10 cellular contexts compared by ENCODE assay signal in the genomic region with DNA sequence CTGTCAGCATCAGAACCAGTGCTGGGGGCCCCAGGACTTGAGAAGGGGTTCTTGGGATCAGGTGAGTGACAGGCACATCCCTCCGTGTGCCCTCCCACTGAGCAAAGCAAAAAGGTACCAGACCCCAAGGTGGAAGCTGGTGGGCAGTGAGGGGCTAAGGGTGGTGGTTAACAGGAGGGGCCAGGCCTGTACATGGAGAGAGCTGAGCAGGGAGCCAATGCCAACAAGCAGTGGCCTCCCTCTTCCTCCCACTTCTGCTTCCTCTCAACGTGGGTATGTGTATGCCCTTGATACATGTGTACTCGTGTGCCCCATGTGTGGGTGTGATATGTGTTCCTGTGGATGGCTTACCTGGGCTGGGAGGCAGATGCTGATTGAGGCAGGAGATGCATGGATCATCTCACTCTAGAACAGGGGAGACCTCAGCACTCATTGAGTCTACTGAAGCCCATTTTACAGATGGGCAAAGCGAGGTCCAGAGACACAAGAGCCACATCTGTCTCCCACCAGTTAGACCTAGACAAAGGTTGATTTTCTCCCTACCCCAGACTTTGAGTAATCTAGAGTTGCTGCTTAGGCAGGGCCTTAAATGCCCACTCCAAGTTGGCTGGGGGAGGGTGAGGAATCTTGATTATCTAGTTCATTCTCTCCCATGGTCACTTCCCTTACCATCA. TPM values are rescaled to one million over a fixed set of nuclear protein-coding genes. Genes with fewer than 3 reads are reported as not detected.
DNase-seq lines count a peak whose midpoint lies in the region; ATAC-seq, FAIRE-seq and TF ChIP-seq lines count a peak whose summit lies in the region.
"Had no signal": no experiment of that assay in that cellular context is flagged by ENCODE, and none has a peak within 500 bp of the region (broad histone marks: within the 10 kb centered on the region; RNA-seq: fewer than 3 reads in every experiment).

No MANE protein-coding gene starts in this region.

- intact Hi-C loops in K562 (cut with micrococcal nuclease) = loop anchor here (5.0 kb wide), 1 partner anchor 329 kb away; no protein-coding TSS in a partner anchor
- intact Hi-C loops in tibial artery (cut with DNase I; ENCODE audit: low total_unique reads) = loop anchor here (5.0 kb wide), 2 partner anchors 44 to 249 kb away; no protein-coding TSS in a partner anchor

- H3K79me1 ChIP-seq in mesendoderm (ENCODE audit: low read length) = no peaks in the 10 kb centered on the region

- H4K8ac ChIP-seq in mesendoderm (ENCODE audit: low read depth, low read length) = no peak overlapping the region

- no peaks in the 10 kb centered on the region for H3K36me3 ChIP-seq in K562 (ENCODE audit: control insufficient read depth, insufficient read depth, low read length)
- no peaks in the 10 kb centered on the region for H3K36me3 ChIP-seq in mesendoderm (ENCODE audit: control insufficient read depth, insufficient read depth, low read length)
- H3K36me3 ChIP-seq in tibial artery = no peaks in the 10 kb centered on the region
- H3K36me3 ChIP-seq: neutrophil had no signal

- H2BK15ac ChIP-seq in mesendoderm (replicated peaks; ENCODE audit: low read depth) = no peak overlapping the region

- no peak for ATAC-seq in K562
- ATAC-seq in GM18502 (IDR thresholded peaks at IDR 0.05; ENCODE audit: poor library complexity, unreplicated experiment) = no peak

- H3K23ac ChIP-seq in mesendoderm (ENCODE audit: low read length) = peak overlapping the region; percentile 80

- peaks cover 26% of the 10 kb centered on the region for H4K20me1 ChIP-seq in K562 (replicated peaks; ENCODE audit: control insufficient read depth, insufficient read depth, low read length)

- FAIRE-seq in K562 (lab: Jason Lieb, UNC) = no peak
- FAIRE-seq: endometrium had no signal

- H3K9me1 ChIP-seq in K562 (ENCODE audit: control insufficient read depth, insufficient read depth, low read length) = no peaks in the 10 kb centered on the region

- no peak for TF ChIP-seq EP300 in K562 (IDR thresholded peaks at IDR 0.05; ENCODE audit: low read length)

- no peak for TF ChIP-seq CTCF in K562 (IDR thresholded peaks at IDR 0.05 in 2 of 3, conservative IDR thresholded peaks at IDR 0.05 in 1 of 3; ENCODE audit: insufficient read depth in 2 of 3, low read depth in 1 of 3, low read length in 3 of 3)
- TF ChIP-seq CTCF in tibial artery (IDR thresholded peaks at IDR 0.05) = no peak
- TF ChIP-seq CTCF in GM20000 (IDR thresholded peaks at IDR 0.05; ENCODE audit: extremely low read depth, missing control alignments) = no peak

- no peak overlapping the region for H3K4me3 ChIP-seq in K562
- H3K4me3 ChIP-seq in mesendoderm (ENCODE audit: low read length) = no peak overlapping the region
- peak overlapping the region; percentile 51 to 68 for H3K4me3 ChIP-seq in tibial artery

- no peaks in the 10 kb centered on the region for H3K9me3 Mint-ChIP-seq in activated T-cell treated with anti-CD3 and anti-CD28 coated beads, Interleukin-2, amount 50 U/mL, for 24 hours

- H3K9me3 ChIP-seq in K562 (replicated peaks; ENCODE audit: control insufficient read depth, insufficient read depth, low read depth, low read length) (no peaks in the 10 kb centered on the region), tibial artery (no peaks in the 10 kb centered on the region)
- H3K9me3 ChIP-seq: neutrophil had no signal

- H3K27ac ChIP-seq in K562 (ENCODE audit: extremely low read depth, low read depth, low read length) (no peak overlapping the region), mesendoderm (ENCODE audit: low read depth, low read length) (no peak overlapping the region), tibial artery (peak overlapping the region; percentile 59 to 79)
- H3K27ac ChIP-seq: neutrophil had no signal

- no peak overlapping the region for H3K4ac ChIP-seq in mesendoderm (ENCODE audit: low read depth, low read length)

- peak overlapping the region; percentile 51 for H3K27ac Mint-ChIP-seq in activated T-cell treated with anti-CD3 and anti-CD28 coated beads, Interleukin-2, amount 50 U/mL, for 24 hours

- H2AK5ac ChIP-seq in mesendoderm (ENCODE audit: low read length) = peak overlapping the region; percentile 18

- H3K9ac ChIP-seq in K562 (ENCODE audit: insufficient read depth in 1 of 2, low read depth in 2 of 2, low read length in 2 of 2) = peak overlapping the region in 1 of 2 experiments; percentile 86; a peak in 2 of 4 replicates
- H3K9ac ChIP-seq in mesendoderm (ENCODE audit: low read length) = peak overlapping the region; percentile 64

- BruUV-seq in K562 (replicated peaks; lab: Mats Ljungman, UMichigan) = no TSS peak

- H4K5ac ChIP-seq in mesendoderm (ENCODE audit: low read length) = no peak overlapping the region

- H2AFZ ChIP-seq in K562 (ENCODE audit: low read depth, low read length) = no peak overlapping the region

- in situ Hi-C loops in K562 (cut with MboI) = no loop called here

- 7% methylated on average over 4 of the region's 4 CpGs for WGBS in K562 (ENCODE audit: insufficient coverage, low coverage, missing lambda C conversion rate)
- WGBS in mesendoderm (ENCODE audit: extremely low coverage, insufficient coverage, low lambda C conversion rate) = no CpG with 5 or more reads among the region's 4 CpGs

- H3K56ac ChIP-seq in mesendoderm (ENCODE audit: low read length) = peak overlapping the region; percentile 88

- H3K79me2 ChIP-seq in K562 (ENCODE audit: control insufficient read depth, insufficient read depth, low read length) (no peaks in the 10 kb centered on the region), mesendoderm (ENCODE audit: control insufficient read depth, insufficient read depth, low read length) (no peaks in the 10 kb centered on the region)

- no peak overlapping the region for H3K18ac ChIP-seq in mesendoderm (ENCODE audit: low read length)

- peak; percentile 38 for DNase-seq in activated T-cell treated with anti-CD3 and anti-CD28 coated beads, Interleukin-2, amount 50 U/mL, for 24 hours
- no peak for DNase-seq in activated T-cell treated with anti-CD3 and anti-CD28 coated beads for 4 hours
- DNase-seq in K562 (ENCODE audit: extremely low read depth in 1 of 4, low spot score in 3 of 4) = no peak
- DNase-seq in mesendoderm = no peak
- DNase-seq in tibial artery = peak in 1 of 2 donors; percentile 19
- no peak for DNase-seq in germinal center (ENCODE audit: low spot score)
- no peak for DNase-seq in GM20000 (ENCODE audit: low spot score)

- no peak for TF ChIP-seq POLR2A in K562 (conservative IDR thresholded peaks at IDR 0.05)

- H2BK120ac ChIP-seq in mesendoderm (ENCODE audit: low read depth, low read length) = no peak overlapping the region

- H3K4me3 Mint-ChIP-seq in activated T-cell treated with anti-CD3 and anti-CD28 coated beads, Interleukin-2, amount 50 U/mL, for 24 hours = peak overlapping the region; percentile 71

- peak overlapping the region; percentile 46; the same call in 1 of the 2 replicates for H3K4me2 ChIP-seq in K562 (ENCODE audit: insufficient read depth, low read length)
- peak overlapping the region; percentile 75 for H3K4me2 ChIP-seq in mesendoderm (ENCODE audit: low read length)

- no peak overlapping the region for H2BK5ac ChIP-seq in mesendoderm (ENCODE audit: low read length)

- no peaks in the 10 kb centered on the region for H3K36me3 Mint-ChIP-seq in activated T-cell treated with anti-CD3 and anti-CD28 coated beads, Interleukin-2, amount 50 U/mL, for 24 hours (ENCODE audit: low read depth)

- CTCF ChIA-PET in K562 (lab: Yijun Ruan, JAX; ENCODE audit: low intra/inter-chr PET ratio) = no interaction called here

- H3K4me1 ChIP-seq in K562 (replicated peaks in 1 of 2; ENCODE audit: control insufficient read depth in 2 of 2, insufficient read depth in 2 of 2, low read length in 2 of 2) = peaks cover 4 to 27% of the 10 kb centered on the region in 2 experiments; a peak in 4 of 5 replicates
- H3K4me1 ChIP-seq in mesendoderm (ENCODE audit: control insufficient read depth, low read depth, low read length) = peaks cover 9% of the 10 kb centered on the region
- peaks cover 0 to 28% (median 20%) of the 10 kb centered on the region in 4 donors for H3K4me1 ChIP-seq in tibial artery

- TF ChIP-seq RAD21 in K562 (CRISPR knock-in tag; conservative IDR thresholded peaks at IDR 0.05 in 1 of 2, IDR thresholded peaks at IDR 0.05 in 1 of 2) = no peak

- peaks cover 29% of the 10 kb centered on the region for H3K27me3 Mint-ChIP-seq in activated T-cell treated with anti-CD3 and anti-CD28 coated beads, Interleukin-2, amount 50 U/mL, for 24 hours

- POLR2A ChIA-PET in K562 (lab: Yijun Ruan, JAX) = interaction anchor here (0.6 to 0.9 kb wide), 2 partner anchors 11 to 1305 kb away, joined by 3 to 4 read pairs; no protein-coding TSS in a partner anchor

- peaks cover 48% of the 10 kb centered on the region for H3K4me1 Mint-ChIP-seq in activated T-cell treated with anti-CD3 and anti-CD28 coated beads, Interleukin-2, amount 50 U/mL, for 24 hours (ENCODE audit: low read depth)

- H3K27me3 ChIP-seq in K562 (ENCODE audit: control insufficient read depth in 2 of 2, insufficient read depth in 2 of 2, low read length in 2 of 2) (peaks cover 20 to 49% of the 10 kb centered on the region in 2 experiments; a peak in 4 of 5 replicates), mesendoderm (ENCODE audit: insufficient read depth, low read length, poor library complexity) (peaks cover 4% of the 10 kb centered on the region), tibial artery (no peaks in the 10 kb centered on the region)

TF ChIP-seq in K562, 482 proteins besides CTCF, POLR2A, EP300 and RAD21 (continues in another document):
- TF ChIP-seq ZNF143 (CRISPR knock-in tag; IDR thresholded peaks at IDR 0.05) = peak; percentile 41; the same call in 1 of the 2 replicates
- peak; percentile 98 for TF ChIP-seq BCOR (IDR thresholded peaks at IDR 0.05)
- no peak for TF ChIP-seq PPARD (CRISPR knock-in tag; IDR thresholded peaks at IDR 0.05)

RNA-seq across cellular contexts. Expression of a gene that starts 0.9 kb away (rescaled TPM):
- total RNA-seq in K562 (2011; cell fraction: chromatin; rRNA removed; ENCODE audit: low replicate concordance) = 0.44 and 0.55 TPM in 2 replicates
- total RNA-seq in K562 (2011; cell fraction: nucleolus; rRNA removed) = 0.13 and 0.67 TPM in 2 replicates
- 0.53 and 0.73 TPM in 2 replicates for total RNA-seq in K562 (2011; cell fraction: nucleoplasm; rRNA removed)
- total RNA-seq in K562 (2014; rRNA removed) = 0.09 TPM in 1 of 2 replicates, not detected in the other
- 0.04 and 0.10 TPM in 2 replicates for total RNA-seq in K562 (2014; rRNA removed; fragmentation: Illumina TruSeq; extraction: Trizol)
- 0.11 and 0.14 TPM in 2 replicates for total RNA-seq in K562 (2015; rRNA removed; fragmentation: Illumina TruSeq; extraction: Trizol)
- total RNA-seq in K562 (2021) = 0.34 and 0.38 TPM in 2 replicates
- 0.15 and 0.21 TPM in 2 replicates for polyA plus RNA-seq in K562 (2011; rRNA removed)
- 0.30 TPM in 1 of 2 replicates, not detected in the other for polyA plus RNA-seq in K562 (2011; cell fraction: cytosol; rRNA removed)
- polyA plus RNA-seq in K562 (2011; cell fraction: nucleus; rRNA removed) = 0.21 and 1.7 TPM in 2 replicates
- polyA plus RNA-seq in K562 (2012) = 0.13 and 0.35 TPM in 2 replicates
- polyA plus RNA-seq in K562 (2014; fragmentation: Illumina TruSeq; extraction: Trizol) = 0.06 TPM in 1 of 2 replicates, not detected in the other
- not detected for polyA plus RNA-seq in K562 (2014; fragmentation: Nextera tagmentation; extraction: Ambion mirVana)
- polyA plus RNA-seq in K562 (2014; rRNA removed) = not detected in 2 replicates
- polyA minus RNA-seq in K562 (2011; rRNA and poly(A)+ RNA removed) = 0.21 TPM in 1 of 2 replicates, not detected in the other
- polyA minus RNA-seq in K562 (2011; cell fraction: cytosol; rRNA and poly(A)+ RNA removed) = not detected in 2 replicates
- polyA minus RNA-seq in K562 (2011; cell fraction: nucleus; rRNA and poly(A)+ RNA removed) = 0.22 and 0.40 TPM in 2 replicates
- 2.8 TPM for polyA plus RNA-seq in mesendoderm (2013, experiment 1 of 2)
- polyA plus RNA-seq in mesendoderm (2013, experiment 2 of 2) = 2.9 TPM

Comparison
In these comparisons a context has a peak if more than half of its experiments do, and no peak if none do; other contexts are left out.
1. H3K27ac ChIP-seq: peak in tibial artery (2 of 2); none in K562 (single experiment) and mesendoderm (single experiment).
2. H3K4me3 ChIP-seq: peak in tibial artery (2 of 2); none in K562 (single experiment) and mesendoderm (single experiment).